Comparison of ENCODE assay signal across 30 cellular contexts in the genomic region with DNA sequence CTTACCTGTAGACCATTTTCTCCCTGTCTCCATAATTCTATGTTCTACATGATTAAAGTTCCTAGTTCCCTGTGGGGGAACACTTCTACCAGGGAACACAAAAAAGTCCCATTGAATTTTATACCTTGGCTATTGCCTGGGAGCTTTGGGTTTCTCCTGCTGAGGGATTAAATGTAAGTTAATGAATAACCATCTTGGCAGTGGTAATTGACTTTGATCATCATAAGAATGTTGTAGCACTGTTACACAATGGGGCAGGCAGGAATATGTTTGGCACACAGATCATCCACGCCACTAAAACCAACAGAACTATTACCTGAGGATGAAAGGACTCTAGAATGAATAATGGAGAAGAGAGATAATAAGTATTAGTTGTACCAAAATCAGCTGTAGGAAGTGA.
A peak's percentile ranks its signal among the peaks of the same experiment; 100 is the strongest.
DNase-seq lines count a peak whose midpoint lies in the region; ATAC-seq, FAIRE-seq and TF ChIP-seq lines count a peak whose summit lies in the region.
"Had no signal": no experiment of that assay in that cellular context is flagged by ENCODE, and none has a peak within 500 bp of the region (broad histone marks: within the 10 kb centered on the region; RNA-seq: fewer than 3 reads in every experiment).

No MANE protein-coding gene starts in this region.

- no peaks in the 10 kb centered on the region for H4K20me1 ChIP-seq in smooth muscle cell (ENCODE audit: low read depth)

- H3K79me2 ChIP-seq in smooth muscle cell (ENCODE audit: low read depth) = no peaks in the 10 kb centered on the region

- no peak overlapping the region for H2AFZ ChIP-seq in smooth muscle cell (ENCODE audit: low read depth)
- H2AFZ ChIP-seq: neural progenitor cell had no signal

- H3K27me3 ChIP-seq in smooth muscle cell (ENCODE audit: low read depth) = no peaks in the 10 kb centered on the region
- H3K27me3 ChIP-seq: ascending aorta, gastrocnemius medialis, neural progenitor cell, sigmoid colon had no signal

- peak; percentile 96 for ATAC-seq in mucosa of descending colon
- ATAC-seq in GM21423 (IDR thresholded peaks at IDR 0.05; ENCODE audit: unreplicated experiment) = no peak
- ATAC-seq: activated CD8-positive, alpha-beta T cell treated with anti-CD3 and anti-CD28 coated beads, Interleukin-2, amount 10 ng/mL, durations not matched to agents 7 days and 5 days; gastrocnemius medialis; stimulated activated naive B cell treated with anti-CD40 and anti-IgM and Interleukin-4, amounts not matched to agents 10 μg/mL and 1 μg/mL and 100 μg/mL, for 72 hours had no signal

- TF ChIP-seq CTCF in 22Rv1 (IDR thresholded peaks at IDR 0.05) (no peak), kidney (IDR thresholded peaks at IDR 0.05; ENCODE audit: borderline replicate concordance, extremely low read depth, insufficient read depth) (no peak), mucosa of descending colon (IDR thresholded peaks at IDR 0.05) (no peak), smooth muscle cell (IDR thresholded peaks at IDR 0.05; ENCODE audit: borderline replicate concordance, insufficient read depth, poor library complexity, severe bottlenecking) (no peak)

- H3K4me1 ChIP-seq in kidney (ENCODE audit: control insufficient read depth in 1 of 2, insufficient read depth in 1 of 2, low read depth in 1 of 2, low read length in 2 of 2) = peaks cover 6 to 17% of the 10 kb centered on the region in 2 donors
- H3K4me1 ChIP-seq in mucosa of descending colon (ENCODE audit: low read depth) = no peaks in the 10 kb centered on the region
- H3K4me1 ChIP-seq in smooth muscle cell (ENCODE audit: low read depth) = no peaks in the 10 kb centered on the region
- H3K4me1 ChIP-seq: ascending aorta, gastrocnemius medialis, neural progenitor cell, sigmoid colon had no signal

- H3K4me3 ChIP-seq in kidney (ENCODE audit: low read length in 2 of 2) (no peak overlapping the region), mucosa of descending colon (no peak overlapping the region), smooth muscle cell (no peak overlapping the region)
- H3K4me3 ChIP-seq: ascending aorta, gastrocnemius medialis, neural progenitor cell, sigmoid colon had no signal

- intact Hi-C loops in kidney (cut with DNase I) (no loop called here), mucosa of descending colon (cut with DNase I, micrococcal nuclease) (no loop called here), head of caudate nucleus (cut with DNase I) (no loop called here)

- H3K27ac ChIP-seq in 22Rv1 (peak overlapping the region; percentile 85), kidney (ENCODE audit: low read depth in 2 of 2, low read length in 2 of 2) (no peak overlapping the region), smooth muscle cell (ENCODE audit: low read depth) (no peak overlapping the region)
- H3K27ac ChIP-seq: ascending aorta, gastrocnemius medialis, KMS-11, neural progenitor cell, sigmoid colon had no signal

- H3K9me3 ChIP-seq in kidney (ENCODE audit: control insufficient read depth in 1 of 2, low read length in 2 of 2) (no peaks in the 10 kb centered on the region), mucosa of descending colon (no peaks in the 10 kb centered on the region), smooth muscle cell (replicated peaks; ENCODE audit: low read depth) (no peaks in the 10 kb centered on the region)
- H3K9me3 ChIP-seq: ascending aorta, gastrocnemius medialis, sigmoid colon had no signal

- H3K36me3 ChIP-seq in kidney (ENCODE audit: control insufficient read depth in 1 of 2, insufficient read depth in 2 of 2, low read length in 2 of 2) (no peaks in the 10 kb centered on the region), mucosa of descending colon (ENCODE audit: low read depth) (no peaks in the 10 kb centered on the region), smooth muscle cell (ENCODE audit: low read depth) (no peaks in the 10 kb centered on the region)
- H3K36me3 ChIP-seq: ascending aorta, gastrocnemius medialis, neural progenitor cell, sigmoid colon had no signal

- H3F3A ChIP-seq in smooth muscle cell (ENCODE audit: low read depth) = no peaks in the 10 kb centered on the region

- FAIRE-seq in kidney (lab: Jason Lieb, UNC) = peak; percentile 95
- FAIRE-seq: GM19239 had no signal

- peak; percentile 13 for DNase-seq in HuH-7.5 (ENCODE audit: low spot score)
- no peak for DNase-seq in kidney
- DNase-seq in mucosa of descending colon = peak in 1 of 3 donors; percentile 25
- DNase-seq in head of caudate nucleus = no peak
- no peak for DNase-seq in KG1 (lab: John Stamatoyannopoulos, UW)
- no peak for DNase-seq in smooth muscle cell (lab: John Stamatoyannopoulos, UW; ENCODE audit: unreplicated experiment)
- DNase-seq: activated CD8-positive, alpha-beta T cell treated with anti-CD3 and anti-CD28 coated beads, Interleukin-2, amount 10 ng/mL, durations not matched to agents 7 days and 5 days; activated effector memory CD4-positive, alpha-beta T cell treated with anti-CD3 and anti-CD28 coated beads, Interleukin-2, amount 50 U/mL, for 16 hours; activated naive CD8-positive, alpha-beta T cell treated with anti-CD3 and anti-CD28 coated beads for 36 hours; AML-193; caudate nucleus; CD4-positive, alpha-beta T cell; dermis blood vessel endothelial cell; gastrocnemius medialis; HCEC 1CT; hypothalamus; NCI-H1436 treated with DMSO at 0.1 percent for 48 hours; NCI-H446; posterior cingulate gyrus; sigmoid colon; SK-N-SH; stimulated activated CD4-positive, alpha-beta T cell treated with anti-CD3 and anti-CD28 coated beads, Interleukin-15, amount 100 ng/mL, for 24 hours; stimulated activated naive B cell treated with anti-CD40 and anti-IgM and Interleukin-4, amounts not matched to agents 10 μg/mL and 1 μg/mL and 100 μg/mL, for 72 hours; T-helper 2 cell had no signal

- 88% methylated on average over 1 of the region's 1 CpG for WGBS in smooth muscle cell (ENCODE audit: low lambda C conversion rate)

- no peak overlapping the region for H3K4me2 ChIP-seq in smooth muscle cell
- H3K4me2 ChIP-seq: KMS-11, neural progenitor cell, SK-N-SH had no signal

- H3K9ac ChIP-seq in kidney (ENCODE audit: low read length in 2 of 2) (no peak overlapping the region), smooth muscle cell (ENCODE audit: low read depth) (no peak overlapping the region)
- H3K9ac ChIP-seq: KMS-11, neural progenitor cell, SK-N-SH had no signal
